In genomic region chr17:72501404-72502110, GRCh38 we compare ENCODE assay signal across 1 cellular context.
A peak's percentile ranks its signal among the peaks of the same experiment; 100 is the strongest.
TF ChIP-seq lines count a peak whose summit lies in the region.

No MANE protein-coding gene starts in this region.

TF ChIP-seq in HepG2, 621 proteins besides CTCF, POLR2A, EP300 and RAD21 (continued from another document and continues in another):
- TF ChIP-seq FOXP4 (CRISPR knock-in tag; IDR thresholded peaks at IDR 0.05), result peak; percentile 67
- TF ChIP-seq RARG (CRISPR knock-in tag; IDR thresholded peaks at IDR 0.05; ENCODE audit: low read depth), result no peak
- TF ChIP-seq RERE (CRISPR knock-in tag; IDR thresholded peaks at IDR 0.05; ENCODE audit: low read depth), result peak; percentile 71
- TF ChIP-seq SP1 (IDR thresholded peaks at IDR 0.05), result no peak
- TF ChIP-seq SP1 (CRISPR knock-in tag; IDR thresholded peaks at IDR 0.05), result no peak; the same call in 1 of the 2 replicates
- no peak; the same call in 1 of the 2 replicates for TF ChIP-seq GMEB1 (CRISPR knock-in tag; IDR thresholded peaks at IDR 0.05; ENCODE audit: borderline replicate concordance)
- peak; percentile 74; the same call in 1 of the 2 replicates for TF ChIP-seq ZNF710 (CRISPR knock-in tag; IDR thresholded peaks at IDR 0.05; ENCODE audit: borderline replicate concordance)
- no peak for TF ChIP-seq ZNF674 (CRISPR knock-in tag; IDR thresholded peaks at IDR 0.05; ENCODE audit: low read depth)
- peak; percentile 32; the same call in 1 of the 2 replicates for TF ChIP-seq PRDM10 (CRISPR knock-in tag; IDR thresholded peaks at IDR 0.05; ENCODE audit: low read depth)
- no peak for TF ChIP-seq ZNF460 (CRISPR knock-in tag; IDR thresholded peaks at IDR 0.05; ENCODE audit: borderline replicate concordance)
- TF ChIP-seq ZNF737 (CRISPR knock-in tag; IDR thresholded peaks at IDR 0.05; ENCODE audit: borderline replicate concordance), result no peak; the same call in 1 of the 2 replicates
- TF ChIP-seq ZNF17 (CRISPR knock-in tag; IDR thresholded peaks at IDR 0.05), result no peak
- peak; percentile 76 for TF ChIP-seq ZNF574 (CRISPR knock-in tag; IDR thresholded peaks at IDR 0.05)
- TF ChIP-seq ZNF30 (CRISPR knock-in tag; IDR thresholded peaks at IDR 0.05), result no peak
- TF ChIP-seq BATF2 (CRISPR knock-in tag; IDR thresholded peaks at IDR 0.05), result no peak
- TF ChIP-seq TARDBP (CRISPR knock-in tag; IDR thresholded peaks at IDR 0.05), result no peak; the same call in 1 of the 2 replicates
- TF ChIP-seq FOXM1 (CRISPR knock-in tag; IDR thresholded peaks at IDR 0.05), result no peak
- TF ChIP-seq ZNF274 (CRISPR knock-in tag; IDR thresholded peaks at IDR 0.05), result no peak; the same call in 1 of the 2 replicates
- TF ChIP-seq ZNF205 (CRISPR knock-in tag; IDR thresholded peaks at IDR 0.05), result no peak
- no peak for TF ChIP-seq PBX2 (CRISPR knock-in tag; IDR thresholded peaks at IDR 0.05)
- TF ChIP-seq IRF9 (CRISPR knock-in tag; IDR thresholded peaks at IDR 0.05; ENCODE audit: borderline replicate concordance), result no peak; the same call in 1 of the 2 replicates
- peak; percentile 76 for TF ChIP-seq TEF (CRISPR knock-in tag; IDR thresholded peaks at IDR 0.05)
- TF ChIP-seq PTBP1 (IDR thresholded peaks at IDR 0.05; ENCODE audit: low read depth, low read length, poor library complexity, severe bottlenecking), result no peak
- no peak for TF ChIP-seq ETV6 (CRISPR knock-in tag; conservative IDR thresholded peaks at IDR 0.05)
- no peak for TF ChIP-seq ZNF180 (CRISPR knock-in tag; IDR thresholded peaks at IDR 0.05; ENCODE audit: borderline replicate concordance, low read depth)
